Comparison of ENCODE assay signal across 26 cellular contexts in the genomic region with DNA sequence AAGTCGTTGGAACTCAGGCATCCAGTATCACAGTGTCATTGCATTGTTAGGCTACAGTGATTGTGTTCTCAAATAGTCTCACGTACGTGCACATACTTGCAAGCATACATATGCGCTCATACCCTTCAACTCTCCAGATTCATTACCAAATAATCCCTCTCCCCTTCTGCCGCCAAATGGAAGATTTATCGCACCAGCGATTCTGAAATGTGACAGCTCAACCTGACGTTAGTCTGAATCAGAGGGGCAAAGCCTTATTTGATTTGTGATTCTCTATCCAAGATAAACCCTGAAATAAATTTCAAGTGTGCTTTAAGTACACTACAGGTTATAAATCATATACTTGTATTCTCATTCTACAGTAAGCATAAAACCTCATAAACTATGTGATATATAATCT.
DNase-seq lines count a peak whose midpoint lies in the region; ATAC-seq and TF ChIP-seq lines count a peak whose summit lies in the region.
"Had no signal": no experiment of that assay in that cellular context is flagged by ENCODE, and none has a peak within 500 bp of the region (broad histone marks: within the 10 kb centered on the region; RNA-seq: fewer than 3 reads in every experiment).

No MANE protein-coding gene starts in this region.

- H3K36me3 ChIP-seq in RWPE2 (ENCODE audit: low read depth) (no peaks in the 10 kb centered on the region), gastrocnemius medialis (no peaks in the 10 kb centered on the region), upper lobe of left lung (no peaks in the 10 kb centered on the region)
- H3K36me3 ChIP-seq: BLaER1, colonic mucosa, pancreas had no signal

- H3K9me3 ChIP-seq in RWPE2 (ENCODE audit: severe bottlenecking): no peaks in the 10 kb centered on the region
- no peaks in the 10 kb centered on the region for H3K9me3 ChIP-seq in gastrocnemius medialis
- H3K9me3 ChIP-seq in upper lobe of left lung: no peaks in the 10 kb centered on the region
- H3K9me3 ChIP-seq: A549, BLaER1, Caco-2, colonic mucosa, pancreas had no signal

- TF ChIP-seq POLR2A in gastrocnemius medialis (IDR thresholded peaks at IDR 0.05) (no peak), upper lobe of left lung (IDR thresholded peaks at IDR 0.05) (no peak)

- H3K27me3 ChIP-seq in RWPE2 (ENCODE audit: insufficient read depth, poor library complexity, severe bottlenecking) (no peaks in the 10 kb centered on the region), gastrocnemius medialis (no peaks in the 10 kb centered on the region), upper lobe of left lung (no peaks in the 10 kb centered on the region)
- H3K27me3 ChIP-seq: BLaER1, colonic mucosa, pancreas had no signal

- H3K27ac ChIP-seq in RWPE2 (ENCODE audit: poor library complexity, severe bottlenecking): peak overlapping the region; percentile 57
- H3K27ac ChIP-seq in gastrocnemius medialis: peak overlapping the region in 1 of 4 donors; percentile 31
- no peak overlapping the region for H3K27ac ChIP-seq in upper lobe of left lung
- H3K27ac ChIP-seq: A549, BLaER1, colonic mucosa, pancreas, VCaP had no signal

- intact Hi-C loops in gastrocnemius medialis (cut with DNase I; ENCODE audit: low total_unique reads): loop anchor here (5.0 kb wide), 2 partner anchors 97 to 117 kb away; partner anchors contain the start of gene GADL1

- no peak overlapping the region for H3K4me3 ChIP-seq in RWPE2 (ENCODE audit: severe bottlenecking)
- no peak overlapping the region for H3K4me3 ChIP-seq in fibroblast of the aortic adventitia (ENCODE audit: low read depth, low read length)
- H3K4me3 ChIP-seq in gastrocnemius medialis: peak overlapping the region in 3 of 4 donors; percentile 14 to 19 (median 14)
- H3K4me3 ChIP-seq in upper lobe of left lung: no peak overlapping the region
- H3K4me3 ChIP-seq: A549, BLaER1, colonic mucosa, GM23338, pancreas had no signal

- 70 to 76% methylated on average over 8 of the region's 8 CpGs for WGBS in upper lobe of left lung, 2 donors

- in situ Hi-C loops in gastrocnemius medialis (cut with MboI; ENCODE audit: low sequenced_read_pairs in 4 of 4): loop anchor here in 1 of 4 donors (25.0 kb wide), 1 partner anchor 987 kb away; no protein-coding TSS in a partner anchor

- TF ChIP-seq CTCF in RWPE2 (IDR thresholded peaks at IDR 0.05; ENCODE audit: poor library complexity, severe bottlenecking) (no peak), fibroblast of the aortic adventitia (IDR thresholded peaks at IDR 0.05; ENCODE audit: insufficient read depth, low read length) (no peak), gastrocnemius medialis (IDR thresholded peaks at IDR 0.05 in 4 of 5, conservative IDR thresholded peaks at IDR 0.05 in 1 of 5) (no peak), upper lobe of left lung (IDR thresholded peaks at IDR 0.05) (no peak)

- DNase-seq in NCI-H2171 treated with DMSO at 0.1 percent for 48 hours (lab: John Stamatoyannopoulos, UW) (peak; percentile 22), NCI-H2171 (lab: John Stamatoyannopoulos, UW) (no peak), RWPE2 (ENCODE audit: low spot score) (no peak), fibroblast of the aortic adventitia (ENCODE audit: low read depth) (peak; percentile 11), gastrocnemius medialis (no peak), pons (ENCODE audit: low spot score) (no peak), upper lobe of left lung (no peak)
- DNase-seq: activated CD4-positive, alpha-beta T cell treated with anti-CD3 and anti-CD28 coated beads, Interleukin-2, amount 50 U/mL, for 4 hours; activated CD8-positive, alpha-beta memory T cell treated with anti-CD3 and anti-CD28 coated beads, Interleukin-2, amount 50 U/mL, for 48 hours; activated naive CD8-positive, alpha-beta T cell treated with anti-CD3 and anti-CD28 coated beads, Interleukin-2, amount 50 U/mL, for 24 hours; Caco-2; colonic mucosa; effector memory CD8-positive, alpha-beta T cell; EL; midbrain; NCI-H1436; pancreas had no signal

- H3K4me1 ChIP-seq in RWPE2 (ENCODE audit: insufficient read depth, poor library complexity, severe bottlenecking) (peaks cover 19% of the 10 kb centered on the region), gastrocnemius medialis (peaks cover 3 to 10% of the 10 kb centered on the region in 2 donors), upper lobe of left lung (peaks cover 0 to 5% (median 0%) of the 10 kb centered on the region in 4 donors)
- H3K4me1 ChIP-seq: BLaER1, colonic mucosa, pancreas had no signal

- TF ChIP-seq EP300 in upper lobe of left lung (IDR thresholded peaks at IDR 0.05): no peak

- ATAC-seq in RWPE2 (ENCODE audit: low read depth): peak; percentile 53
- no peak for ATAC-seq in gastrocnemius medialis
- ATAC-seq in GM18520 (IDR thresholded peaks at IDR 0.05; ENCODE audit: unreplicated experiment): no peak
- no peak for ATAC-seq in upper lobe of left lung (ENCODE audit: low FRiP score in 2 of 2)
- ATAC-seq: A549; activated naive CD8-positive, alpha-beta T cell treated with anti-CD3 and anti-CD28 coated beads, Interleukin-2, amount 50 U/mL, for 24 hours; effector memory CD8-positive, alpha-beta T cell; GM23338; HepG2; left lobe of liver; natural killer cell treated with Interleukin-12 subunit alpha and Interleukin-12 subunit beta and Interleukin-15 and Interleukin-18, amount 100 ng/mL, for 72 hours; Panc1; pancreas had no signal

Comparison
In these comparisons a context has a peak if more than half of its experiments do, and no peak if none do; other contexts are left out.
1. DNase-seq: peak in NCI-H2171 treated with DMSO at 0.1 percent for 48 hours (single experiment) and fibroblast of the aortic adventitia (single experiment); none in NCI-H2171 (single experiment), RWPE2 (single experiment), gastrocnemius medialis (0 of 2), pons (single experiment) and upper lobe of left lung (0 of 2).
2. H3K4me3 ChIP-seq: peak in gastrocnemius medialis (3 of 4); none in RWPE2 (single experiment), fibroblast of the aortic adventitia (single experiment) and upper lobe of left lung (0 of 4).